ENCODE assay signal across 29 cellular contexts in genomic region chr6:63437058-63437457, GRCh38.
"Had no signal": no experiment of that assay in that cellular context is flagged by ENCODE, and none has a peak within 500 bp of the region (broad histone marks: within the 10 kb centered on the region; RNA-seq: fewer than 3 reads in every experiment).

No MANE protein-coding gene starts in this region.

- H3K36me3 ChIP-seq: stomach, suprapubic skin, thoracic aorta, thyroid gland, tibial artery, tibial nerve, transverse colon, upper lobe of left lung, upper lobe of right lung, uterus, vagina had no signal

- H3K27ac Mint-ChIP-seq: stimulated activated effector memory CD8-positive, alpha-beta T cell treated with anti-CD3 and anti-CD28 coated beads, Interleukin-12 subunit alpha, Interleukin-12 subunit beta, amount 100 ng/mL, for 72 hours; stimulated activated memory B cell treated with anti-CD40 and anti-IgM and Interleukin-4, amounts not matched to agents 10 μg/mL and 1 μg/mL and 100 μg/mL, for 72 hours; stimulated activated naive B cell treated with anti-CD40 and anti-IgM and Interleukin-4, amounts not matched to agents 10 μg/mL and 1 μg/mL and 100 μg/mL, for 72 hours; stimulated activated naive CD8-positive, alpha-beta T cell treated with anti-CD3 and anti-CD28 coated beads, Interleukin-15, amount 100 ng/mL, for 72 hours; stimulated activated naive CD8-positive, alpha-beta T cell treated with anti-CD3 and anti-CD28 coated beads, Interleukin-15, Interleukin-2, amounts not matched to agents 100 ng/mL and 50 ng/mL, for 24 hours; type B pancreatic cell had no signal

- H3K4me3 ChIP-seq: stomach, suprapubic skin, testis, thoracic aorta, thyroid gland, tibial artery, tibial nerve, transverse colon, upper lobe of left lung, upper lobe of right lung, uterus, vagina had no signal

- H3K4me1 ChIP-seq: stomach, suprapubic skin, testis, thyroid gland, tibial artery, tibial nerve, upper lobe of left lung, upper lobe of right lung, uterus, vagina had no signal

- H3K9me3 Mint-ChIP-seq: stimulated activated effector memory CD8-positive, alpha-beta T cell treated with anti-CD3 and anti-CD28 coated beads, Interleukin-12 subunit alpha, Interleukin-12 subunit beta, amount 100 ng/mL, for 72 hours; stimulated activated memory B cell treated with anti-CD40 and anti-IgM and Interleukin-4, amounts not matched to agents 10 μg/mL and 1 μg/mL and 100 μg/mL, for 72 hours; stimulated activated naive CD8-positive, alpha-beta T cell treated with anti-CD3 and anti-CD28 coated beads, Interleukin-15, amount 100 ng/mL, for 72 hours; type B pancreatic cell had no signal

- H3K4me1 Mint-ChIP-seq: stimulated activated effector memory CD8-positive, alpha-beta T cell treated with anti-CD3 and anti-CD28 coated beads, Interleukin-12 subunit alpha, Interleukin-12 subunit beta, amount 100 ng/mL, for 72 hours; stimulated activated memory B cell treated with anti-CD40 and anti-IgM and Interleukin-4, amounts not matched to agents 10 μg/mL and 1 μg/mL and 100 μg/mL, for 72 hours had no signal

- ATAC-seq: stimulated activated effector memory CD8-positive, alpha-beta T cell treated with anti-CD3 and anti-CD28 coated beads, Interleukin-12 subunit alpha, Interleukin-12 subunit beta, amount 100 ng/mL, for 72 hours; stimulated activated memory B cell treated with anti-CD40 and anti-IgM and Interleukin-4, amounts not matched to agents 10 μg/mL and 1 μg/mL and 100 μg/mL, for 72 hours; stimulated activated naive B cell treated with anti-CD40 and anti-IgM and Interleukin-4, amounts not matched to agents 10 μg/mL and 1 μg/mL and 100 μg/mL, for 72 hours; stimulated activated naive CD8-positive, alpha-beta T cell treated with anti-CD3 and anti-CD28 coated beads, Interleukin-15, amount 100 ng/mL, for 72 hours; stimulated activated naive CD8-positive, alpha-beta T cell treated with anti-CD3 and anti-CD28 coated beads, Interleukin-15, Interleukin-2, amounts not matched to agents 100 U/mL and 50 U/mL, for 24 hours; upper lobe of right lung had no signal

- H3K27me3 Mint-ChIP-seq: stimulated activated naive B cell treated with anti-CD40 and anti-IgM and Interleukin-4, amounts not matched to agents 10 μg/mL and 1 μg/mL and 100 μg/mL, for 72 hours; stimulated activated naive CD8-positive, alpha-beta T cell treated with anti-CD3 and anti-CD28 coated beads, Interleukin-15, amount 100 ng/mL, for 72 hours; stimulated activated naive CD8-positive, alpha-beta T cell treated with anti-CD3 and anti-CD28 coated beads, Interleukin-15, Interleukin-2, amounts not matched to agents 100 ng/mL and 50 ng/mL, for 24 hours had no signal

- H3K36me3 Mint-ChIP-seq: stimulated activated effector memory CD8-positive, alpha-beta T cell treated with anti-CD3 and anti-CD28 coated beads, Interleukin-12 subunit alpha, Interleukin-12 subunit beta, amount 100 ng/mL, for 72 hours; stimulated activated memory B cell treated with anti-CD40 and anti-IgM and Interleukin-4, amounts not matched to agents 10 μg/mL and 1 μg/mL and 100 μg/mL, for 72 hours; stimulated activated naive B cell treated with anti-CD40 and anti-IgM and Interleukin-4, amounts not matched to agents 10 μg/mL and 1 μg/mL and 100 μg/mL, for 72 hours; type B pancreatic cell had no signal

- DNase-seq: stimulated activated CD4-positive, alpha-beta T cell treated with anti-CD3 and anti-CD28 coated beads, Interleukin-2, amount 100 ng/mL, for 48 hours; stimulated activated CD4-positive, alpha-beta T cell treated with anti-CD3 and anti-CD28 coated beads, Interleukin-4, amount 100 ng/mL, for 1 hour; stimulated activated CD4-positive, alpha-beta T cell treated with anti-CD3 and anti-CD28 coated beads, Interleukin-4, amount 100 ng/mL, for 24 hours; stimulated activated CD4-positive, alpha-beta T cell treated with anti-CD3 and anti-CD28 coated beads, Interleukin-4, amount 100 ng/mL, for 4 hours; stimulated activated CD8-positive, alpha-beta memory T cell treated with anti-CD3 and anti-CD28 coated beads, Interleukin-4, amount 100 ng/mL, for 48 hours; stimulated activated naive B cell treated with anti-CD40 and anti-IgM and Interleukin-4, amounts not matched to agents 10 μg/mL and 1 μg/mL and 100 μg/mL, for 72 hours; stimulated activated naive CD4-positive, alpha-beta T cell; stimulated activated naive CD4-positive, alpha-beta T cell treated with Interleukin-2 at 50 U/mL for 16 hours; stimulated activated naive CD8-positive, alpha-beta T cell treated with anti-CD3 and anti-CD28 coated beads, Interleukin-15, amount 100 ng/mL, for 72 hours; stimulated activated naive CD8-positive, alpha-beta T cell treated with anti-CD3 and anti-CD28 coated beads, Interleukin-15, Interleukin-2, amounts not matched to agents 100 U/mL and 50 U/mL, for 24 hours; stomach; substantia nigra; testis; thyroid gland; tibial artery; transverse colon; trophoblast cell; upper lobe of left lung; upper lobe of right lung; uterus had no signal

- H3K9me3 ChIP-seq: stomach, suprapubic skin, testis, thoracic aorta, thyroid gland, tibial artery, transverse colon, upper lobe of left lung, upper lobe of right lung, uterus, vagina had no signal

- H3K4me3 Mint-ChIP-seq: stimulated activated effector memory CD8-positive, alpha-beta T cell treated with anti-CD3 and anti-CD28 coated beads, Interleukin-12 subunit alpha, Interleukin-12 subunit beta, amount 100 ng/mL, for 72 hours; stimulated activated memory B cell treated with anti-CD40 and anti-IgM and Interleukin-4, amounts not matched to agents 10 μg/mL and 1 μg/mL and 100 μg/mL, for 72 hours; stimulated activated naive B cell treated with anti-CD40 and anti-IgM and Interleukin-4, amounts not matched to agents 10 μg/mL and 1 μg/mL and 100 μg/mL, for 72 hours; stimulated activated naive CD8-positive, alpha-beta T cell treated with anti-CD3 and anti-CD28 coated beads, Interleukin-15, amount 100 ng/mL, for 72 hours; stimulated activated naive CD8-positive, alpha-beta T cell treated with anti-CD3 and anti-CD28 coated beads, Interleukin-15, Interleukin-2, amounts not matched to agents 100 ng/mL and 50 ng/mL, for 24 hours; type B pancreatic cell had no signal

- FAIRE-seq: urothelium cell line had no signal

- H3K27me3 ChIP-seq: stomach, suprapubic skin, testis, thyroid gland, tibial artery, tibial nerve, transverse colon, upper lobe of left lung, upper lobe of right lung, uterus, vagina had no signal

- H3K27ac ChIP-seq: stomach, suprapubic skin, testis, thoracic aorta, thyroid gland, tibial artery, tibial nerve, transverse colon, upper lobe of left lung, upper lobe of right lung, uterus, vagina had no signal
